18 cellular contexts compared by ENCODE assay signal in the genomic region with DNA sequence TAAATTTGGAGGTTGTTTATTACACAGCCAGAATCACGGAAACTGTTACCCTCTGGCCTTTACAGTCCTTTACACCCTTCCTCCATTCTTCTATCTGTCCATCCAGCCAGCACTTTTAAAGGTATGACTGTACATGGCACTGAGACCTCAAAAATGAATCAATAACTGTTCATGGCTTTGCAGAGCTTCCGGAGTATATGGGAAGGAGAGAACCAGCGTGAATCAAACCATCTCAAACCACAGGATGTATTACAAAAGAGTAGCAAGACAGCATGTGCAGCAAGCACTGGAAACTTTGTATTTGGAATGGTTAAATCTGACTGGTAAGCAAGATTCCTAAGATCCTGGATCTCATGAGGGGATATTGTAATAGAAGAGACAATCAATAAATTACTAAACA.
A peak's percentile ranks its signal among the peaks of the same experiment; 100 is the strongest.
DNase-seq lines count a peak whose midpoint lies in the region; ATAC-seq and TF ChIP-seq lines count a peak whose summit lies in the region.
"Had no signal": no experiment of that assay in that cellular context is flagged by ENCODE, and none has a peak within 500 bp of the region (broad histone marks: within the 10 kb centered on the region; RNA-seq: fewer than 3 reads in every experiment).

No MANE protein-coding gene starts in this region.

- intact Hi-C loops in natural killer cell (cut with micrococcal nuclease) (no loop called here), PC-3 (cut with micrococcal nuclease) (no loop called here)

- peaks cover 0 to 15% of the 10 kb centered on the region in 2 donors for H3K27me3 Mint-ChIP-seq in natural killer cell treated with Interleukin-12 subunit alpha and Interleukin-12 subunit beta and Interleukin-15 and Interleukin-18, amount 100 ng/mL, for 72 hours
- H3K27me3 Mint-ChIP-seq in natural killer cell (ENCODE audit: low read depth in 2 of 2) = no peaks in the 10 kb centered on the region
- H3K27me3 Mint-ChIP-seq: CD4-positive, alpha-beta T cell; IgD-negative memory B cell had no signal

- no TSS peak for BruUV-seq in PC-3 (replicated peaks; lab: Mats Ljungman, UMichigan)

- no peak overlapping the region for H2AFZ ChIP-seq in PC-3 (ENCODE audit: low read length)

- H3K79me2 ChIP-seq in PC-3 (ENCODE audit: low read length) = no peaks in the 10 kb centered on the region

- no peak overlapping the region for H3K4me3 ChIP-seq in PC-3 (ENCODE audit: low read length)
- H3K4me3 ChIP-seq: Peyer's patch had no signal

- no peaks in the 10 kb centered on the region for H3K9me2 ChIP-seq in PC-3 (replicated peaks; ENCODE audit: low read length)
- H3K9me2 ChIP-seq: SK-N-SH had no signal

- H4K20me1 ChIP-seq in PC-3 (ENCODE audit: low read length) = no peaks in the 10 kb centered on the region

- no peaks in the 10 kb centered on the region for H3K36me3 ChIP-seq in PC-3 (ENCODE audit: low read depth, low read length)
- H3K36me3 ChIP-seq: BE2C, Peyer's patch had no signal

- no peak overlapping the region for H3K4me2 ChIP-seq in PC-3 (ENCODE audit: low read length)
- H3K4me2 ChIP-seq: SK-N-SH had no signal

- H3K36me3 Mint-ChIP-seq in natural killer cell treated with Interleukin-12 subunit alpha and Interleukin-12 subunit beta and Interleukin-15 and Interleukin-18, amount 100 ng/mL, for 72 hours = no peaks in the 10 kb centered on the region
- no peaks in the 10 kb centered on the region for H3K36me3 Mint-ChIP-seq in natural killer cell
- H3K36me3 Mint-ChIP-seq: IgD-negative memory B cell had no signal

- ATAC-seq in natural killer cell treated with Interleukin-12 subunit alpha and Interleukin-12 subunit beta and Interleukin-15 and Interleukin-18, amount 100 ng/mL, for 72 hours = no peak
- no peak for ATAC-seq in natural killer cell
- ATAC-seq in PC-3 = no peak
- no peak for ATAC-seq in HG03025 (IDR thresholded peaks at IDR 0.05; ENCODE audit: low FRiP score, unreplicated experiment)
- ATAC-seq in HG02642 (IDR thresholded peaks at IDR 0.05; ENCODE audit: poor library complexity, unreplicated experiment) = no peak

- TF ChIP-seq CTCF in natural killer cell (IDR thresholded peaks at IDR 0.05) = no peak
- no peak for TF ChIP-seq CTCF in PC-3 (conservative IDR thresholded peaks at IDR 0.05; ENCODE audit: low read depth, low read length)

- H3K4me3 Mint-ChIP-seq in natural killer cell treated with Interleukin-12 subunit alpha and Interleukin-12 subunit beta and Interleukin-15 and Interleukin-18, amount 100 ng/mL, for 72 hours = peak overlapping the region; percentile 41
- H3K4me3 Mint-ChIP-seq in natural killer cell = no peak overlapping the region
- H3K4me3 Mint-ChIP-seq: CD4-positive, alpha-beta T cell; IgD-negative memory B cell had no signal

- CTCF ChIA-PET in PC-3 (lab: Charles Lee) (no interaction called here), HEK293T (lab: Yijun Ruan, JAX) (no interaction called here)

- H3K27ac ChIP-seq in PC-3 (ENCODE audit: low read length) = no peak overlapping the region
- H3K27ac ChIP-seq: Peyer's patch had no signal

- H3K9me3 ChIP-seq in PC-3 (ENCODE audit: low read length) = no peaks in the 10 kb centered on the region
- H3K9me3 ChIP-seq: BE2C, Peyer's patch, SK-N-SH had no signal

- peak overlapping the region in 1 of 2 donors; percentile 30 for H3K27ac Mint-ChIP-seq in natural killer cell treated with Interleukin-12 subunit alpha and Interleukin-12 subunit beta and Interleukin-15 and Interleukin-18, amount 100 ng/mL, for 72 hours
- H3K27ac Mint-ChIP-seq in natural killer cell = no peak overlapping the region
- H3K27ac Mint-ChIP-seq: CD4-positive, alpha-beta T cell; IgD-negative memory B cell had no signal

- H3K27me3 ChIP-seq in PC-3 (ENCODE audit: low read length) = no peaks in the 10 kb centered on the region
- H3K27me3 ChIP-seq: BE2C, Peyer's patch had no signal

- POLR2A ChIA-PET in PC-3 (lab: Charles Lee; ENCODE audit: unreplicated experiment) = no interaction called here
- POLR2A ChIA-PET in HEK293T (lab: Yijun Ruan, JAX) = no interaction called here

- no peaks in the 10 kb centered on the region for H3F3A ChIP-seq in PC-3 (ENCODE audit: low read length, unreplicated experiment)

- no peak overlapping the region for H3K9ac ChIP-seq in PC-3 (ENCODE audit: low read length)
- H3K9ac ChIP-seq: SK-N-SH had no signal

- no peaks in the 10 kb centered on the region for H3K9me3 Mint-ChIP-seq in natural killer cell treated with Interleukin-12 subunit alpha and Interleukin-12 subunit beta and Interleukin-15 and Interleukin-18, amount 100 ng/mL, for 72 hours
- no peaks in the 10 kb centered on the region for H3K9me3 Mint-ChIP-seq in natural killer cell
- H3K9me3 Mint-ChIP-seq: CD4-positive, alpha-beta T cell had no signal

- no peak for DNase-seq in natural killer cell treated with Interleukin-12 subunit alpha and Interleukin-12 subunit beta and Interleukin-15 and Interleukin-18, amount 100 ng/mL, for 72 hours (ENCODE audit: low spot score)
- DNase-seq in natural killer cell (no peak), Kasumi-1 (lab: John Stamatoyannopoulos, UW) (peak; percentile 0 to 1), PC-3 (peak; percentile 29), HEK293T (ENCODE audit: extremely low spot score) (no peak)
- DNase-seq: BE2C; CD4-positive, alpha-beta T cell; EL; NCI-H1436; NCI-H2029; NCI-H2171; NCI-H748 treated with DMSO at 0.1 percent for 48 hours; Peyer's patch; Right ventricle myocardium superior; SK-N-SH had no signal

- no peaks in the 10 kb centered on the region for H3K4me1 ChIP-seq in PC-3 (ENCODE audit: insufficient read depth, low read length)
- H3K4me1 ChIP-seq: BE2C, Peyer's patch had no signal

- H3K4me1 Mint-ChIP-seq in natural killer cell treated with Interleukin-12 subunit alpha and Interleukin-12 subunit beta and Interleukin-15 and Interleukin-18, amount 100 ng/mL, for 72 hours (ENCODE audit: low read depth in 2 of 2) = peaks cover 0 to 9% of the 10 kb centered on the region in 2 donors
- no peaks in the 10 kb centered on the region for H3K4me1 Mint-ChIP-seq in natural killer cell
- H3K4me1 Mint-ChIP-seq: IgD-negative memory B cell had no signal

TF ChIP-seq in HEK293T, 16 proteins besides CTCF, POLR2A, EP300 and RAD21:
- TF ChIP-seq LEF1 (IDR thresholded peaks at IDR 0.05; ENCODE audit: borderline replicate concordance) = no peak

Comparison
In these comparisons a context has a peak if more than half of its experiments do, and no peak if none do; other contexts are left out.
1. DNase-seq: peak in Kasumi-1 (2 of 2) and PC-3 (single experiment); none in natural killer cell treated with Interleukin-12 subunit alpha and Interleukin-12 subunit beta and Interleukin-15 and Interleukin-18, amount 100 ng/mL, for 72 hours (single experiment), natural killer cell (single experiment) and HEK293T (single experiment).